In genomic region chr6:89970609-89971337, GRCh38 we compare ENCODE assay signal across 8 cellular contexts.
DNase-seq lines count a peak whose midpoint lies in the region; ATAC-seq, FAIRE-seq and TF ChIP-seq lines count a peak whose summit lies in the region.

No MANE protein-coding gene starts in this region.

- no peak overlapping the region for H3K4me3 Mint-ChIP-seq in GM23338

- intact Hi-C loops in GM12878 (cut with micrococcal nuclease; ENCODE audit: unreplicated experiment) (loop anchor here (1.0 kb wide), 2 partner anchors 423 to 509 kb away; no protein-coding TSS in a partner anchor), stomach (cut with DNase I; ENCODE audit: low total_unique reads) (no loop called here)

- no peak overlapping the region for H3K9ac ChIP-seq in GM12878 (ENCODE audit: control insufficient read depth, insufficient read depth, low read length)

- no peaks in the 10 kb centered on the region for H3K36me3 ChIP-seq in GM23338 (ENCODE audit: insufficient read depth)
- no peaks in the 10 kb centered on the region for H3K36me3 ChIP-seq in GM12878 (ENCODE audit: control insufficient read depth in 2 of 2, insufficient read depth in 2 of 2, low read length in 1 of 2)
- H3K36me3 ChIP-seq in stomach, result no peaks in the 10 kb centered on the region

- no peaks in the 10 kb centered on the region for H4K20me1 ChIP-seq in GM23338 (replicated peaks; ENCODE audit: insufficient read depth)
- H4K20me1 ChIP-seq in GM12878 (ENCODE audit: control insufficient read depth, insufficient read depth), result no peaks in the 10 kb centered on the region

- H3K4me1 ChIP-seq in GM23338 (ENCODE audit: insufficient read depth) (peaks cover 5% of the 10 kb centered on the region; the same call in 1 of the 2 replicates), GM12878 (ENCODE audit: control insufficient read depth, insufficient read depth, low read length) (no peaks in the 10 kb centered on the region), stomach (peaks cover 0 to 9% (median 0%) of the 10 kb centered on the region in 4 donors)

- WGBS in GM12878 (ENCODE audit: insufficient coverage, insufficient replicate concordance, low lambda C conversion rate, missing lambda C conversion rate), result 57% methylated on average over 8 of the region's 8 CpGs
- WGBS in stomach, 5 donors, result 17 to 30% (median 23%) methylated on average over 8 of the region's 8 CpGs

- H3K27me3 Mint-ChIP-seq in GM23338 (ENCODE audit: insufficient read depth, low read depth, poor library complexity), result no peaks in the 10 kb centered on the region

- H3K27ac ChIP-seq in GM23338 (ENCODE audit: low read depth), result no peak overlapping the region
- H3K27ac ChIP-seq in GM12878 (ENCODE audit: control insufficient read depth, insufficient read depth), result no peak overlapping the region
- no peak overlapping the region for H3K27ac ChIP-seq in stomach

- H3K4me3 ChIP-seq in GM23338 (no peak overlapping the region), GM12878 (no peak overlapping the region), stomach (no peak overlapping the region)

- H3K27me3 ChIP-seq in GM23338 (ENCODE audit: insufficient read depth) (no peaks in the 10 kb centered on the region), GM12878 (replicated peaks in 1 of 2; ENCODE audit: control insufficient read depth in 2 of 2, insufficient read depth in 2 of 2, low read length in 1 of 2) (peaks cover 0 to 1% of the 10 kb centered on the region in 2 experiments), stomach (no peaks in the 10 kb centered on the region)

- no peak overlapping the region for H3K27ac Mint-ChIP-seq in GM23338

- peak; percentile 59 for TF ChIP-seq RAD21 in GM12878 (IDR thresholded peaks at IDR 0.05; ENCODE audit: insufficient read depth, low read depth, low read length)

- H2AFZ ChIP-seq in GM23338 (no peak overlapping the region), GM12878 (ENCODE audit: control insufficient read depth, low read depth, low read length) (no peak overlapping the region)

- peak; percentile 53 to 65 for TF ChIP-seq CTCF in GM23338 (conservative IDR thresholded peaks at IDR 0.05; ENCODE audit: low read depth in 2 of 2)
- TF ChIP-seq CTCF in GM12878 (IDR thresholded peaks at IDR 0.05 in 2 of 3, conservative IDR thresholded peaks at IDR 0.05 in 1 of 3; ENCODE audit: control insufficient read depth in 2 of 3, extremely low read depth in 1 of 3, insufficient read depth in 1 of 3, low read depth in 3 of 3, low read length in 3 of 3), result peak; percentile 22 to 52 (median 22); a peak in 4 of 6 replicates
- TF ChIP-seq CTCF in stomach (IDR thresholded peaks at IDR 0.05), result peak in 4 of 7 experiments; percentile 26 to 52 (median 38)

- H3K9me3 Mint-ChIP-seq in GM23338, result no peaks in the 10 kb centered on the region

- H3K9me3 ChIP-seq in GM12878 (replicated peaks; ENCODE audit: control insufficient read depth, insufficient read depth, low read length) (no peaks in the 10 kb centered on the region), stomach (no peaks in the 10 kb centered on the region)

- peak; percentile 57 for DNase-seq in AG08396 (ENCODE audit: low spot score)
- DNase-seq in GM23338 (ENCODE audit: low spot score), result peak; percentile 67
- peak; percentile 65 for DNase-seq in NCI-H510A treated with DMSO at 0.1 percent for 48 hours (lab: John Stamatoyannopoulos, UW)
- DNase-seq in GM12878 (ENCODE audit: low read depth, low spot score), result no peak
- DNase-seq in iPS-NIHi11 (ENCODE audit: low spot score), result peak; percentile 51
- DNase-seq in stomach, result peak; percentile 29
- no peak for DNase-seq in NCI-H1930 (lab: John Stamatoyannopoulos, UW)

- ATAC-seq in GM23338, result peak; percentile 72
- peak; percentile 52 for ATAC-seq in GM12878
- ATAC-seq in GM21619 (IDR thresholded peaks at IDR 0.05; ENCODE audit: unreplicated experiment), result no peak

- in situ Hi-C loops in GM12878 (cut with MboI), result no loop called here

- BruUV-seq in GM12878 (replicated peaks; lab: Mats Ljungman, UMichigan), result no TSS peak

- TF ChIP-seq POLR2A in GM12878 (IDR thresholded peaks at IDR 0.05; ENCODE audit: low read depth, low read length) (no peak), stomach (IDR thresholded peaks at IDR 0.05) (no peak)

- SMC1A ChIA-PET in GM12878 (lab: Charles Lee; ENCODE audit: uncharacterized antibody, unreplicated experiment), result interaction anchor here (1.2 kb wide), 1 partner anchor 422 kb away, joined by 3 read pairs; no protein-coding TSS in a partner anchor

- H3K9me2 ChIP-seq in GM23338 (ENCODE audit: insufficient read depth), result no peaks in the 10 kb centered on the region

- H3K79me2 ChIP-seq in GM23338 (replicated peaks; ENCODE audit: insufficient read depth) (no peaks in the 10 kb centered on the region), GM12878 (ENCODE audit: control insufficient read depth, insufficient read depth, low read length) (no peaks in the 10 kb centered on the region)

- no peak for FAIRE-seq in GM12878 (lab: Jason Lieb, UNC)

- H3K36me3 Mint-ChIP-seq in GM23338 (ENCODE audit: low read depth), result no peaks in the 10 kb centered on the region

- H3K4me2 ChIP-seq in GM23338, result no peak overlapping the region
- no peak overlapping the region for H3K4me2 ChIP-seq in GM12878 (ENCODE audit: control insufficient read depth, insufficient read depth)

- no peaks in the 10 kb centered on the region for H3F3A ChIP-seq in GM23338 (replicated peaks; ENCODE audit: low read depth)

- peaks cover under 1% of the 10 kb centered on the region; the same call in 1 of the 3 replicates for H3K4me1 Mint-ChIP-seq in GM23338

- RAD21 ChIA-PET in GM12878 (lab: Charles Lee; ENCODE audit: unreplicated experiment), result no interaction called here

- no peak for TF ChIP-seq EP300 in GM12878 (IDR thresholded peaks at IDR 0.05; ENCODE audit: borderline replicate concordance in 1 of 2, control insufficient read depth in 1 of 2, low read depth in 2 of 2, low read length in 2 of 2)
- no peak for TF ChIP-seq EP300 in stomach (IDR thresholded peaks at IDR 0.05)

- POLR2A ChIA-PET in GM12878 (lab: Charles Lee), result no interaction called here

- CTCF ChIA-PET in GM12878 (lab: Yijun Ruan, JAX), result interaction anchor here (1.0 to 2.2 kb wide), 4 partner anchors 30 to 510 kb away, joined by 3 to 6 read pairs (median 3); no protein-coding TSS in a partner anchor

TF ChIP-seq in GM23338, 12 proteins besides CTCF, POLR2A, EP300 and RAD21 (continues in another document):
- no peak for TF ChIP-seq ZNF331 (CRISPR knock-in tag; IDR thresholded peaks at IDR 0.05; ENCODE audit: low read depth)
- no peak for TF ChIP-seq ZNF114 (CRISPR knock-in tag; IDR thresholded peaks at IDR 0.05)
- no peak for TF ChIP-seq JUNB (IDR thresholded peaks at IDR 0.05; ENCODE audit: unreplicated experiment)
- no peak for TF ChIP-seq EZH2 (IDR thresholded peaks at IDR 0.05; ENCODE audit: low read depth, unreplicated experiment)
- TF ChIP-seq, protein P1, sequence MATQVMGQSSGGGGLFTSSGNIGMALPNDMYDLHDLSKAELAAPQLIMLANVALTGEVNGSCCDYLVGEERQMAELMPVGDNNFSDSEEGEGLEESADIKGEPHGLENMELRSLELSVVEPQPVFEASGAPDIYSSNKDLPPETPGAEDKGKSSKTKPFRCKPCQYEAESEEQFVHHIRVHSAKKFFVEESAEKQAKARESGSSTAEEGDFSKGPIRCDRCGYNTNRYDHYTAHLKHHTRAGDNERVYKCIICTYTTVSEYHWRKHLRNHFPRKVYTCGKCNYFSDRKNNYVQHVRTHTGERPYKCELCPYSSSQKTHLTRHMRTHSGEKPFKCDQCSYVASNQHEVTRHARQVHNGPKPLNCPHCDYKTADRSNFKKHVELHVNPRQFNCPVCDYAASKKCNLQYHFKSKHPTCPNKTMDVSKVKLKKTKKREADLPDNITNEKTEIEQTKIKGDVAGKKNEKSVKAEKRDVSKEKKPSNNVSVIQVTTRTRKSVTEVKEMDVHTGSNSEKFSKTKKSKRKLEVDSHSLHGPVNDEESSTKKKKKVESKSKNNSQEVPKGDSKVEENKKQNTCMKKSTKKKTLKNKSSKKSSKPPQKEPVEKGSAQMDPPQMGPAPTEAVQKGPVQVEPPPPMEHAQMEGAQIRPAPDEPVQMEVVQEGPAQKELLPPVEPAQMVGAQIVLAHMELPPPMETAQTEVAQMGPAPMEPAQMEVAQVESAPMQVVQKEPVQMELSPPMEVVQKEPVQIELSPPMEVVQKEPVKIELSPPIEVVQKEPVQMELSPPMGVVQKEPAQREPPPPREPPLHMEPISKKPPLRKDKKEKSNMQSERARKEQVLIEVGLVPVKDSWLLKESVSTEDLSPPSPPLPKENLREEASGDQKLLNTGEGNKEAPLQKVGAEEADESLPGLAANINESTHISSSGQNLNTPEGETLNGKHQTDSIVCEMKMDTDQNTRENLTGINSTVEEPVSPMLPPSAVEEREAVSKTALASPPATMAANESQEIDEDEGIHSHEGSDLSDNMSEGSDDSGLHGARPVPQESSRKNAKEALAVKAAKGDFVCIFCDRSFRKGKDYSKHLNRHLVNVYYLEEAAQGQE (IDR thresholded peaks at IDR 0.05; ENCODE audit: unreplicated experiment), result no peak

TF ChIP-seq in GM12878, 131 proteins besides CTCF, POLR2A, EP300 and RAD21:
- TF ChIP-seq SMC3 (IDR thresholded peaks at IDR 0.05; ENCODE audit: borderline replicate concordance, low read length), result peak; percentile 49; the same call in 1 of the 2 replicates
- TF ChIP-seq MYC (IDR thresholded peaks at IDR 0.05; ENCODE audit: insufficient read depth, insufficient read length, insufficient replicate concordance, low read length, severe bottlenecking), result no peak

Comparison
In these comparisons a context has a peak if more than half of its experiments do, and no peak if none do; other contexts are left out.
1. DNase-seq: peak in AG08396 (single experiment), GM23338 (single experiment), NCI-H510A treated with DMSO at 0.1 percent for 48 hours (single experiment), iPS-NIHi11 (single experiment) and stomach (single experiment); none in GM12878 (single experiment) and NCI-H1930 (0 of 2).
2. Peak in every context shown above with its lines, with median percentiles within 50 percentile points of each other: CTCF ChIP-seq.